ENCODE assay signal across 8 cellular contexts in genomic region chr5:177601126-177601525, GRCh38. TPM values are rescaled to one million over a fixed set of nuclear protein-coding genes. Genes with fewer than 3 reads are reported as not detected.
DNase-seq lines count a peak whose midpoint lies in the region; ATAC-seq and TF ChIP-seq lines count a peak whose summit lies in the region.

No MANE protein-coding gene starts in this region.

- peak overlapping the region; percentile 95 for H3K4me3 ChIP-seq in left ventricle myocardium inferior
- H3K4me3 ChIP-seq in right atrium auricular region, result peak overlapping the region in 1 of 2 donors; percentile 94
- peak overlapping the region; percentile 97 to 98 for H3K4me3 ChIP-seq in ascending aorta
- H3K4me3 ChIP-seq in vagina, result peak overlapping the region; percentile 88 to 89

- H3K27me3 Mint-ChIP-seq in memory B cell, result no peaks in the 10 kb centered on the region

- H3K4me1 Mint-ChIP-seq in memory B cell, result peaks cover 28% of the 10 kb centered on the region

- H3K9me3 Mint-ChIP-seq in memory B cell, result no peaks in the 10 kb centered on the region

- H3K27me3 ChIP-seq in left ventricle myocardium inferior (ENCODE audit: low read depth), result no peaks in the 10 kb centered on the region
- no peaks in the 10 kb centered on the region for H3K27me3 ChIP-seq in right atrium auricular region
- H3K27me3 ChIP-seq in ascending aorta, result no peaks in the 10 kb centered on the region
- no peaks in the 10 kb centered on the region for H3K27me3 ChIP-seq in vagina

- intact Hi-C loops in left ventricle myocardium inferior (cut with micrococcal nuclease) (no loop called here), ascending aorta (cut with DNase I) (loop anchor here (5.0 kb wide), 1 partner anchor 299 kb away; the partner anchor contains the start of genes PRELID1 and RAB24), vagina (cut with DNase I) (no loop called here)

- DNase-seq in left ventricle myocardium inferior (no peak), right atrium auricular region (ENCODE audit: low spot score) (no peak), ascending aorta (ENCODE audit: low spot score in 2 of 2) (no peak), memory B cell (ENCODE audit: low spot score in 2 of 2) (no peak), vagina (ENCODE audit: extremely low spot score in 2 of 2) (no peak), SHP77 (lab: John Stamatoyannopoulos, UW) (no peak), HUDEP-2 (lab: John Stamatoyannopoulos, UW; ENCODE audit: unreplicated experiment in 76 of 76) (no peak)
- DNase-seq in stimulated activated naive CD4-positive, alpha-beta T cell treated with Interleukin-2 at 50 U/mL for 16 hours (lab: John Stamatoyannopoulos, UW), result no peak

- TF ChIP-seq POLR2A in vagina (IDR thresholded peaks at IDR 0.05), result no peak

- peak overlapping the region; percentile 92 for H3K4me3 Mint-ChIP-seq in memory B cell

- peak overlapping the region; percentile 92 for H3K27ac Mint-ChIP-seq in memory B cell

- no peak overlapping the region for H3K27ac ChIP-seq in left ventricle myocardium inferior (replicated peaks)
- no peak overlapping the region for H3K27ac ChIP-seq in right atrium auricular region
- no peak overlapping the region for H3K27ac ChIP-seq in ascending aorta
- no peak overlapping the region for H3K27ac ChIP-seq in vagina

- H3K36me3 ChIP-seq in left ventricle myocardium inferior (peaks cover 6% of the 10 kb centered on the region), right atrium auricular region (peaks cover 7% of the 10 kb centered on the region), ascending aorta (peaks cover 6 to 10% of the 10 kb centered on the region in 2 donors), vagina (peaks cover 0 to 6% of the 10 kb centered on the region in 2 donors)

- no peak for ATAC-seq in memory B cell (ENCODE audit: low read depth)

- H3K4me1 ChIP-seq in left ventricle myocardium inferior (peaks cover 33% of the 10 kb centered on the region), right atrium auricular region (peaks cover 0 to 25% of the 10 kb centered on the region in 2 donors), ascending aorta (peaks cover 8 to 12% of the 10 kb centered on the region in 2 donors), vagina (peaks cover 33% of the 10 kb centered on the region)

- H3K9me3 ChIP-seq in left ventricle myocardium inferior (replicated peaks) (no peaks in the 10 kb centered on the region), right atrium auricular region (no peaks in the 10 kb centered on the region), ascending aorta (no peaks in the 10 kb centered on the region), vagina (no peaks in the 10 kb centered on the region)

- peaks cover 6% of the 10 kb centered on the region for H3K36me3 Mint-ChIP-seq in memory B cell

- TF ChIP-seq CTCF in left ventricle myocardium inferior (IDR thresholded peaks at IDR 0.05; ENCODE audit: borderline replicate concordance) (no peak), right atrium auricular region (IDR thresholded peaks at IDR 0.05) (no peak), ascending aorta (IDR thresholded peaks at IDR 0.05) (no peak), vagina (IDR thresholded peaks at IDR 0.05) (no peak)

RNA-seq across cellular contexts. Expression of gene B4GALT7, which starts 1.2 kb away (rescaled TPM):
- total RNA-seq in left ventricle myocardium inferior, result 17.2 TPM
- total RNA-seq in right atrium auricular region, result 10 to 100 TPM; 12.2 to 21.3 TPM
- total RNA-seq in ascending aorta, result 25.7 TPM
- total RNA-seq in vagina, result 19.4 TPM

RNA-seq across cellular contexts. Expression of gene TMED9, which starts 9.1 kb away (rescaled TPM):
- total RNA-seq in left ventricle myocardium inferior (68.7 TPM), right atrium auricular region (10 to 100 TPM; 49.6 to 63.8 TPM), ascending aorta (113 TPM), vagina (83.7 TPM)

RNA-seq across cellular contexts. Expression of gene FAM193B, which starts 46.8 kb away (rescaled TPM):
- total RNA-seq in left ventricle myocardium inferior (21.5 TPM), right atrium auricular region (10 to 100 TPM in 1 of 2 donors, 1 to 10 TPM in 1; 9.8 to 20.7 TPM), ascending aorta (116 TPM), vagina (72.4 TPM)
